Comparison of ENCODE assay signal across 14 cellular contexts in genomic region chr10:112872728-112873127, GRCh38.
DNase-seq lines count a peak whose midpoint lies in the region; ATAC-seq and TF ChIP-seq lines count a peak whose summit lies in the region.
"Had no signal": no experiment of that assay in that cellular context is flagged by ENCODE, and none has a peak within 500 bp of the region (broad histone marks: within the 10 kb centered on the region; RNA-seq: fewer than 3 reads in every experiment).

No MANE protein-coding gene starts in this region.

- H3K9me2 ChIP-seq in Loucy (replicated peaks; ENCODE audit: low read depth, low read length): no peaks in the 10 kb centered on the region

- no peak overlapping the region for H3K4me3 ChIP-seq in GM12865 (ENCODE audit: low read depth, low read length)
- no peak overlapping the region for H3K4me3 ChIP-seq in Loucy (ENCODE audit: low read length, poor library complexity, severe bottlenecking)
- no peak overlapping the region for H3K4me3 ChIP-seq in osteoblast (ENCODE audit: insufficient read depth, low read length)
- H3K4me3 ChIP-seq in left lung: no peak overlapping the region
- H3K4me3 ChIP-seq in tibial nerve: no peak overlapping the region
- H3K4me3 ChIP-seq: ascending aorta had no signal

- H3K4me1 Mint-ChIP-seq in endothelial cell (ENCODE audit: unreplicated experiment): no peaks in the 10 kb centered on the region
- H3K4me1 Mint-ChIP-seq: immature natural killer cell had no signal

- H3K4me3 Mint-ChIP-seq in endothelial cell (ENCODE audit: unreplicated experiment): no peak overlapping the region
- H3K4me3 Mint-ChIP-seq: immature natural killer cell had no signal

- H3K27me3 ChIP-seq in Loucy (ENCODE audit: insufficient read depth, low read length, poor library complexity, severe bottlenecking): no peaks in the 10 kb centered on the region
- H3K27me3 ChIP-seq in osteoblast (ENCODE audit: insufficient read depth, low read length): peaks cover 1% of the 10 kb centered on the region
- no peaks in the 10 kb centered on the region for H3K27me3 ChIP-seq in left lung
- H3K27me3 ChIP-seq in tibial nerve: no peaks in the 10 kb centered on the region
- H3K27me3 ChIP-seq: ascending aorta had no signal

- H2AFZ ChIP-seq in Loucy (ENCODE audit: low read length) (no peak overlapping the region), osteoblast (ENCODE audit: low read length) (no peak overlapping the region)

- H3K4me1 ChIP-seq in Loucy (ENCODE audit: insufficient read depth, low read length, poor library complexity, severe bottlenecking) (no peaks in the 10 kb centered on the region), osteoblast (ENCODE audit: insufficient read depth, low read length) (peaks cover 7% of the 10 kb centered on the region), left lung (peaks cover 0 to 9% of the 10 kb centered on the region in 2 donors), tibial nerve (no peaks in the 10 kb centered on the region)
- H3K4me1 ChIP-seq: ascending aorta had no signal

- no peaks in the 10 kb centered on the region for H3K9me3 Mint-ChIP-seq in endothelial cell (ENCODE audit: unreplicated experiment)

- 84 to 89% methylated on average over 1 of the region's 1 CpG for WGBS in tibial nerve, 2 donors

- no peaks in the 10 kb centered on the region for H3K27me3 Mint-ChIP-seq in endothelial cell (ENCODE audit: unreplicated experiment)

- intact Hi-C loops in left lung (cut with DNase I): no loop called here

- no peak overlapping the region for H3K27ac Mint-ChIP-seq in endothelial cell (ENCODE audit: unreplicated experiment)
- H3K27ac Mint-ChIP-seq: immature natural killer cell had no signal

- H3K9me3 ChIP-seq in Loucy (ENCODE audit: insufficient read depth, low read depth, low read length): no peaks in the 10 kb centered on the region
- no peaks in the 10 kb centered on the region for H3K9me3 ChIP-seq in osteoblast (ENCODE audit: low read depth, low read length)
- peaks cover 0 to 16% of the 10 kb centered on the region in 2 donors for H3K9me3 ChIP-seq in left lung
- H3K9me3 ChIP-seq in tibial nerve: peaks cover 0 to 34% (median 0%) of the 10 kb centered on the region in 4 donors
- H3K9me3 ChIP-seq: ascending aorta had no signal

- TF ChIP-seq EP300 in tibial nerve (IDR thresholded peaks at IDR 0.05): no peak

- no peak overlapping the region for H3K4me2 ChIP-seq in Loucy (ENCODE audit: low read depth, low read length, poor library complexity, severe bottlenecking)
- no peak overlapping the region for H3K4me2 ChIP-seq in osteoblast (ENCODE audit: insufficient read depth, low read length)

- no peaks in the 10 kb centered on the region for H4K20me1 ChIP-seq in Loucy (ENCODE audit: insufficient read depth, low read length, poor library complexity, severe bottlenecking)
- no peaks in the 10 kb centered on the region for H4K20me1 ChIP-seq in osteoblast (ENCODE audit: insufficient read depth, low read length)

- TF ChIP-seq CTCF in GM12865 (IDR thresholded peaks at IDR 0.05; ENCODE audit: insufficient read depth, low read depth, low read length, missing control alignments) (peak; percentile 25), Loucy (conservative IDR thresholded peaks at IDR 0.05; ENCODE audit: low read length) (peak; percentile 52), endothelial cell (IDR thresholded peaks at IDR 0.05; ENCODE audit: unreplicated experiment) (peak; percentile 25), osteoblast (IDR thresholded peaks at IDR 0.05; ENCODE audit: extremely low read depth, low read depth, low read length) (peak; percentile 27), left lung (IDR thresholded peaks at IDR 0.05) (no peak), tibial nerve (IDR thresholded peaks at IDR 0.05) (no peak)

- DNase-seq in GM12865 (ENCODE audit: low read depth) (no peak), endothelial cell (ENCODE audit: low spot score) (no peak), osteoblast (ENCODE audit: insufficient read length, low spot score, missing footprints) (no peak), left lung (no peak), tibial nerve (ENCODE audit: low spot score in 2 of 2) (no peak)
- no peak for DNase-seq in stimulated activated naive CD4-positive, alpha-beta T cell (lab: John Stamatoyannopoulos, UW)
- DNase-seq: activated CD4-positive, CD25-positive, alpha-beta regulatory T cell; activated T-cell treated with anti-CD3 and anti-CD28 coated beads, Interleukin-2, amount 50 U/mL, for 48 hours; Calu3; immature natural killer cell; NCI-H2081; retina had no signal

- ATAC-seq in left lung: no peak

- no peaks in the 10 kb centered on the region for H3F3A ChIP-seq in Loucy (ENCODE audit: low read depth)

- H3K27ac ChIP-seq in osteoblast (ENCODE audit: low read depth, low read length) (no peak overlapping the region), left lung (no peak overlapping the region), tibial nerve (no peak overlapping the region)
- H3K27ac ChIP-seq: ascending aorta had no signal

- TF ChIP-seq POLR2A in tibial nerve (IDR thresholded peaks at IDR 0.05): no peak

- no peaks in the 10 kb centered on the region for H3K79me2 ChIP-seq in Loucy (ENCODE audit: insufficient read depth, low read length)
- H3K79me2 ChIP-seq in osteoblast (ENCODE audit: insufficient read depth, low read length): no peaks in the 10 kb centered on the region

- H3K9ac ChIP-seq in Loucy (ENCODE audit: low read depth, low read length, poor library complexity, severe bottlenecking): no peak overlapping the region

- H3K36me3 Mint-ChIP-seq in endothelial cell (ENCODE audit: low read depth, unreplicated experiment): peaks cover 9% of the 10 kb centered on the region

- H3K36me3 ChIP-seq in Loucy (ENCODE audit: insufficient read depth, low read length) (no peaks in the 10 kb centered on the region), osteoblast (ENCODE audit: insufficient read depth, low read length) (no peaks in the 10 kb centered on the region), left lung (no peaks in the 10 kb centered on the region), tibial nerve (no peaks in the 10 kb centered on the region)
- H3K36me3 ChIP-seq: ascending aorta had no signal

Comparison
In these comparisons a context has a peak if more than half of its experiments do, and no peak if none do; other contexts are left out.
1. CTCF ChIP-seq: peak in GM12865 (single experiment), Loucy (single experiment), endothelial cell (single experiment) and osteoblast (single experiment); none in left lung (0 of 2) and tibial nerve (0 of 5).